ENCODE assay signal across 21 cellular contexts in genomic region chr1:229364216-229365065, GRCh38.
"Had no signal": no experiment of that assay in that cellular context is flagged by ENCODE, and none has a peak within 500 bp of the region (broad histone marks: within the 10 kb centered on the region; RNA-seq: fewer than 3 reads in every experiment).

No MANE protein-coding gene starts in this region.

- H3K36me3 ChIP-seq: esophagus muscularis mucosa, left ventricle myocardium inferior, transverse colon had no signal

- H3K27ac ChIP-seq: body of pancreas, esophagus muscularis mucosa, left ventricle myocardium inferior, transverse colon had no signal

- H3K9me3 ChIP-seq: body of pancreas, esophagus muscularis mucosa, left ventricle myocardium inferior, mucosa of descending colon, transverse colon had no signal

- H3K27me3 ChIP-seq: body of pancreas had no signal

- DNase-seq: activated CD4-positive, alpha-beta T cell treated with anti-CD3 and anti-CD28 coated beads for 36 hours; activated CD8-positive, alpha-beta memory T cell treated with anti-CD3 and anti-CD28 coated beads, Interleukin-2, amount 50 U/mL, for 4 hours; activated CD8-positive, alpha-beta T cell treated with anti-CD3 and anti-CD28 coated beads, Interleukin-2, amount 10 ng/mL, durations not matched to agents 7 days and 5 days; activated gamma-delta T cell; activated T-cell treated with anti-CD3 and anti-CD28 coated beads, Interleukin-2, amount 50 U/mL, for 72 hours; body of pancreas; central memory CD4-positive, alpha-beta T cell; cortex of kidney; effector CD4-positive, alpha-beta T cell; foreskin fibroblast; left ventricle myocardium inferior; mucosa of descending colon; natural killer cell; retina; stimulated activated CD4-positive, alpha-beta T cell treated with anti-CD3 and anti-CD28 coated beads, Interleukin-4, amount 100 ng/mL, for 24 hours; stimulated activated CD8-positive, alpha-beta memory T cell treated with anti-CD3 and anti-CD28 coated beads, Interleukin-4, amount 100 ng/mL, for 48 hours; stimulated activated naive CD8-positive, alpha-beta T cell treated with anti-CD3 and anti-CD28 coated beads, Interleukin-15, Interleukin-2, amounts not matched to agents 100 U/mL and 50 U/mL, for 24 hours; T-helper 2 cell; transverse colon had no signal

- H3K4me3 ChIP-seq: body of pancreas, esophagus muscularis mucosa, left ventricle myocardium inferior, mucosa of descending colon, transverse colon had no signal

- ATAC-seq: activated CD4-positive, alpha-beta T cell treated with anti-CD3 and anti-CD28 coated beads for 36 hours; activated CD8-positive, alpha-beta T cell treated with anti-CD3 and anti-CD28 coated beads, Interleukin-2, amount 10 ng/mL, durations not matched to agents 7 days and 5 days; activated naive CD4-positive, alpha-beta T cell treated with anti-CD3 and anti-CD28 coated beads, Interleukin-2, amount 50 U/mL, for 72 hours; activated T-cell treated with anti-CD3 and anti-CD28 coated beads, Interleukin-2, amount 50 U/mL, for 72 hours; body of pancreas; mucosa of descending colon; natural killer cell; stimulated activated naive CD8-positive, alpha-beta T cell treated with anti-CD3 and anti-CD28 coated beads, Interleukin-15, Interleukin-2, amounts not matched to agents 100 U/mL and 50 U/mL, for 24 hours had no signal

- H3K4me1 ChIP-seq: body of pancreas, esophagus muscularis mucosa, left ventricle myocardium inferior, transverse colon had no signal
